In genomic region chr7:75092892-75093249, GRCh38 we compare ENCODE assay signal across 8 cellular contexts. TPM values are rescaled to one million over a fixed set of nuclear protein-coding genes. Genes with fewer than 3 reads are reported as not detected.
DNase-seq lines count a peak whose midpoint lies in the region; ATAC-seq and TF ChIP-seq lines count a peak whose summit lies in the region.
"Not testable (repeated sequence)": the region's sequence is repeated elsewhere in the genome, so short reads cannot be mapped to it uniquely, and the experiment has no call there.

No MANE protein-coding gene starts in this region.

- peak overlapping the region; percentile 51 for H3K4me3 ChIP-seq in neural progenitor cell

- H3K27ac Mint-ChIP-seq in CD14-positive monocyte; T-helper 2 cell treated with Interferon-gamma antibody and Interleukin-4, amounts not matched to agents 5 μg/mL and 100 μg/mL, for 36 hours; activated naive CD4-positive, alpha-beta T cell treated with anti-CD3 and anti-CD28 coated beads for 36 hours; neural progenitor cell: not testable (repeated sequence)

- H3K9me3 Mint-ChIP-seq in CD14-positive monocyte; T-helper 2 cell treated with Interferon-gamma antibody and Interleukin-4, amounts not matched to agents 5 μg/mL and 100 μg/mL, for 36 hours; activated naive CD4-positive, alpha-beta T cell treated with anti-CD3 and anti-CD28 coated beads for 36 hours; neural progenitor cell: not testable (repeated sequence)

- H3K4me1 ChIP-seq in foreskin keratinocyte, neural progenitor cell: not testable (repeated sequence)

- H3K27me3 ChIP-seq in foreskin keratinocyte, neural progenitor cell: not testable (repeated sequence)

- intact Hi-C loops in CD14-positive monocyte (cut with micrococcal nuclease); activated naive CD4-positive, alpha-beta T cell treated with anti-CD3 and anti-CD28 coated beads for 36 hours (cut with micrococcal nuclease): not testable (repeated sequence)

- CTCF ChIA-PET in activated naive CD4-positive, alpha-beta T cell treated with anti-CD3 and anti-CD28 coated beads for 36 hours (lab: Charles Lee), result not testable (repeated sequence)

- H3K27me3 Mint-ChIP-seq in CD14-positive monocyte (ENCODE audit: low read depth in 3 of 3); T-helper 2 cell treated with Interferon-gamma antibody and Interleukin-4, amounts not matched to agents 5 μg/mL and 100 μg/mL, for 36 hours (ENCODE audit: low read depth); activated naive CD4-positive, alpha-beta T cell treated with anti-CD3 and anti-CD28 coated beads for 36 hours (ENCODE audit: low read depth); neural progenitor cell (ENCODE audit: insufficient read depth, low read depth): not testable (repeated sequence)

- peak overlapping the region; percentile 49 for H3K4me2 ChIP-seq in neural progenitor cell

- not testable (repeated sequence) for H3K79me2 ChIP-seq in neural progenitor cell (ENCODE audit: low read depth)

- H3F3A ChIP-seq in neural progenitor cell (ENCODE audit: low read depth), result not testable (repeated sequence)

- peak overlapping the region; percentile 100 for H3K27ac ChIP-seq in foreskin keratinocyte
- H3K27ac ChIP-seq in neural progenitor cell, result peak overlapping the region; percentile 87

- H3K4me1 Mint-ChIP-seq in CD14-positive monocyte; T-helper 2 cell treated with Interferon-gamma antibody and Interleukin-4, amounts not matched to agents 5 μg/mL and 100 μg/mL, for 36 hours (ENCODE audit: low read depth); activated naive CD4-positive, alpha-beta T cell treated with anti-CD3 and anti-CD28 coated beads for 36 hours (ENCODE audit: low read depth); neural progenitor cell: not testable (repeated sequence)

- peak; percentile 97 for ATAC-seq in GM21381 (IDR thresholded peaks at IDR 0.05; ENCODE audit: unreplicated experiment)
- ATAC-seq in HG03175 (IDR thresholded peaks at IDR 0.05; ENCODE audit: unreplicated experiment), result peak; percentile 97
- peak; percentile 96 for ATAC-seq in foreskin keratinocyte

- H3K9ac ChIP-seq in neural progenitor cell, result not testable (repeated sequence)

- not testable (repeated sequence) for TF ChIP-seq CTCF in CD14-positive monocyte (IDR thresholded peaks at IDR 0.05); foreskin keratinocyte (conservative IDR thresholded peaks at IDR 0.05); neural progenitor cell (IDR thresholded peaks at IDR 0.05)

- H3K36me3 ChIP-seq in neural progenitor cell, result not testable (repeated sequence)

- H2AFZ ChIP-seq in neural progenitor cell (replicated peaks), result not testable (repeated sequence)

- H3K9me3 ChIP-seq in neural progenitor cell (ENCODE audit: low read depth), result not testable (repeated sequence)

- not testable (repeated sequence) for H4K20me1 ChIP-seq in neural progenitor cell (ENCODE audit: low read depth)

- H3K36me3 Mint-ChIP-seq in CD14-positive monocyte; T-helper 2 cell treated with Interferon-gamma antibody and Interleukin-4, amounts not matched to agents 5 μg/mL and 100 μg/mL, for 36 hours (ENCODE audit: low read depth); activated naive CD4-positive, alpha-beta T cell treated with anti-CD3 and anti-CD28 coated beads for 36 hours (ENCODE audit: low read depth); neural progenitor cell: not testable (repeated sequence)

- DNase-seq in CD14-positive monocyte (ENCODE audit: low spot score), result peak; percentile 94
- DNase-seq in T-helper 2 cell treated with Interferon-gamma antibody and Interleukin-4, amounts not matched to agents 5 μg/mL and 100 μg/mL, for 36 hours (ENCODE audit: low spot score), result peak; percentile 94
- peak; percentile 93 for DNase-seq in activated naive CD4-positive, alpha-beta T cell treated with anti-CD3 and anti-CD28 coated beads for 36 hours
- DNase-seq in foreskin keratinocyte; neural progenitor cell (ENCODE audit: low spot score): not testable (repeated sequence)
- peak; percentile 91 to 94 for DNase-seq in stimulated activated CD8-positive, alpha-beta memory T cell treated with anti-CD3 and anti-CD28 coated beads, Interleukin-15, amount 100 ng/mL, for 48 hours (ENCODE audit: low read depth in 2 of 2)

- not testable (repeated sequence) for H3K4me3 Mint-ChIP-seq in CD14-positive monocyte; T-helper 2 cell treated with Interferon-gamma antibody and Interleukin-4, amounts not matched to agents 5 μg/mL and 100 μg/mL, for 36 hours; activated naive CD4-positive, alpha-beta T cell treated with anti-CD3 and anti-CD28 coated beads for 36 hours; neural progenitor cell

RNA-seq across cellular contexts. Expression of gene GTF2IRD2B, which starts 0.5 kb away (rescaled TPM):
- polyA plus RNA-seq in CD14-positive monocyte (10 to 100 TPM; 21.0 to 23.7 TPM), foreskin keratinocyte (9.9 and 10.7 TPM in 2 replicates)
- 1 to 10 TPM; 3.8 to 4.4 TPM for total RNA-seq in activated naive CD4-positive, alpha-beta T cell treated with anti-CD3 and anti-CD28 coated beads for 36 hours
- total RNA-seq in foreskin keratinocyte (6.7 and 8.0 TPM in 2 replicates), neural progenitor cell (ENCODE audit: low replicate concordance) (10.3 and 19.9 TPM in 2 replicates)

RNA-seq across cellular contexts. Expression of gene RCC1L, which starts 19.3 kb away (rescaled TPM):
- polyA plus RNA-seq in CD14-positive monocyte (10 to 100 TPM; 19.6 to 20.2 TPM), foreskin keratinocyte (32.7 and 32.9 TPM in 2 replicates)
- 10 to 100 TPM; 38.7 TPM for total RNA-seq in activated naive CD4-positive, alpha-beta T cell treated with anti-CD3 and anti-CD28 coated beads for 36 hours
- total RNA-seq in foreskin keratinocyte (32.4 and 34.1 TPM in 2 replicates), neural progenitor cell (ENCODE audit: low replicate concordance) (27.7 and 61.0 TPM in 2 replicates)
